In genomic region chr5:160968480-160968879, GRCh38 we compare ENCODE assay signal across 16 cellular contexts.
DNase-seq lines count a peak whose midpoint lies in the region; ATAC-seq and TF ChIP-seq lines count a peak whose summit lies in the region.
"Had no signal": no experiment of that assay in that cellular context is flagged by ENCODE, and none has a peak within 500 bp of the region (broad histone marks: within the 10 kb centered on the region; RNA-seq: fewer than 3 reads in every experiment).

No MANE protein-coding gene starts in this region.

- H3K27ac ChIP-seq in mammary epithelial cell (ENCODE audit: insufficient read depth, low read depth, low read length) (no peak overlapping the region), foreskin keratinocyte (no peak overlapping the region)
- H3K27ac ChIP-seq: BLaER1 treated with 17β-estradiol and CSF1 and Interleukin-3, amounts not matched to agents 10 nM and 100 nM; HL-60 had no signal

- TF ChIP-seq CTCF in mammary epithelial cell (conservative IDR thresholded peaks at IDR 0.05 in 1 of 2, IDR thresholded peaks at IDR 0.05 in 1 of 2; ENCODE audit: extremely low read depth in 1 of 2, insufficient read depth in 1 of 2, low read depth in 1 of 2, low read length in 2 of 2) (no peak), foreskin keratinocyte (conservative IDR thresholded peaks at IDR 0.05) (no peak)

- H3K79me2 ChIP-seq in mammary epithelial cell (ENCODE audit: insufficient read depth, low read length) = no peaks in the 10 kb centered on the region

- H3K4me2 ChIP-seq in mammary epithelial cell (ENCODE audit: insufficient read depth, low read depth, low read length) = no peak overlapping the region
- H3K4me2 ChIP-seq: BLaER1 treated with 17β-estradiol and CSF1 and Interleukin-3, amounts not matched to agents 10 nM and 100 nM had no signal

- 23% methylated on average over 5 of the region's 6 CpGs for WGBS in mammary epithelial cell (ENCODE audit: low coverage, missing lambda C conversion rate)

- DNase-seq in COLO829 (ENCODE audit: low spot score) = peak; percentile 2
- peak; percentile 28 for DNase-seq in NCI-H69 (lab: John Stamatoyannopoulos, UW)
- DNase-seq in mammary epithelial cell = peak; percentile 24
- DNase-seq in foreskin keratinocyte = peak; percentile 22 to 67
- no peak for DNase-seq in iPS-NIHi11 (ENCODE audit: low spot score)
- no peak for DNase-seq in activated T-cell treated with anti-CD3 and anti-CD28 coated beads, Interleukin-2, amount 50 U/mL, for 48 hours
- no peak for DNase-seq in RPMI8226
- no peak for DNase-seq in putamen (ENCODE audit: low spot score)
- DNase-seq: ACHN; Calu3; CD4-positive, CD25-positive, alpha-beta regulatory T cell; DMS 273 treated with DMSO at 0.1 percent for 48 hours; GOT3; H9 had no signal

- ATAC-seq in foreskin keratinocyte = peak; percentile 72

- H2AFZ ChIP-seq in mammary epithelial cell (ENCODE audit: low read depth, low read length) = no peak overlapping the region

- in situ Hi-C loops in mammary epithelial cell (cut with MboI; ENCODE audit: low sequenced_read_pairs in 2 of 2) = loop anchor here in 1 of 2 donors (10.0 kb wide), 1 partner anchor 134 kb away; no protein-coding TSS in a partner anchor

- intact Hi-C loops in mammary epithelial cell (cut with micrococcal nuclease) = loop anchor here (5.0 kb wide), 1 partner anchor 531 kb away; no protein-coding TSS in a partner anchor

- no TSS peak for BruUV-seq in mammary epithelial cell (replicated peaks; lab: Mats Ljungman, UMichigan)

- dilution Hi-C loops in mammary epithelial cell (cut with HindIII; ENCODE audit: low sequenced_read_pairs) = no loop called here

- H3K9me3 ChIP-seq in mammary epithelial cell (replicated peaks; ENCODE audit: insufficient read depth, low read length) = no peaks in the 10 kb centered on the region

- no peaks in the 10 kb centered on the region for H3K36me3 ChIP-seq in mammary epithelial cell (ENCODE audit: insufficient read depth, low read length)
- H3K36me3 ChIP-seq: BLaER1 treated with 17β-estradiol and CSF1 and Interleukin-3, amounts not matched to agents 10 nM and 100 nM had no signal

- no peaks in the 10 kb centered on the region for H4K20me1 ChIP-seq in mammary epithelial cell (ENCODE audit: insufficient read depth, low read length)
- H4K20me1 ChIP-seq: BLaER1 treated with 17β-estradiol and CSF1 and Interleukin-3, amounts not matched to agents 10 nM and 100 nM had no signal

- no peaks in the 10 kb centered on the region for H3K27me3 ChIP-seq in mammary epithelial cell (ENCODE audit: insufficient read depth, low read length)
- H3K27me3 ChIP-seq in foreskin keratinocyte = peaks cover 6% of the 10 kb centered on the region
- H3K27me3 ChIP-seq: BLaER1 treated with 17β-estradiol and CSF1 and Interleukin-3, amounts not matched to agents 10 nM and 100 nM had no signal

- H3K4me1 ChIP-seq in mammary epithelial cell (ENCODE audit: insufficient read depth, low read length) (peaks cover 7% of the 10 kb centered on the region), foreskin keratinocyte (no peaks in the 10 kb centered on the region)

- no peak overlapping the region for H3K9ac ChIP-seq in mammary epithelial cell (ENCODE audit: insufficient read depth, low read length)
- H3K9ac ChIP-seq: BLaER1 treated with 17β-estradiol and CSF1 and Interleukin-3, amounts not matched to agents 10 nM and 100 nM had no signal

- CTCF ChIA-PET in mammary epithelial cell (lab: Charles Lee; ENCODE audit: low non-redundant PET) = no interaction called here

- H3K4me3 ChIP-seq in mammary epithelial cell (replicated peaks in 1 of 3; ENCODE audit: insufficient read depth in 1 of 3, low read depth in 2 of 3, low read length in 3 of 3) = no peak overlapping the region
- H3K4me3 ChIP-seq: BLaER1 treated with 17β-estradiol and CSF1 and Interleukin-3, amounts not matched to agents 10 nM and 100 nM had no signal

Comparison
In these comparisons a context has a peak if more than half of its experiments do, and no peak if none do; other contexts are left out.
1. DNase-seq: peak in COLO829 (single experiment), NCI-H69 (single experiment), mammary epithelial cell (single experiment) and foreskin keratinocyte (2 of 2); none in iPS-NIHi11 (single experiment), activated T-cell treated with anti-CD3 and anti-CD28 coated beads, Interleukin-2, amount 50 U/mL, for 48 hours (0 of 2), RPMI8226 (single experiment) and putamen (single experiment).